In genomic region chr18:35345950-35346349, GRCh38 we compare ENCODE assay signal across 11 cellular contexts. TPM values are rescaled to one million over a fixed set of nuclear protein-coding genes. Genes with fewer than 3 reads are reported as not detected.
DNase-seq lines count a peak whose midpoint lies in the region; ATAC-seq and TF ChIP-seq lines count a peak whose summit lies in the region.
"Had no signal": no experiment of that assay in that cellular context is flagged by ENCODE, and none has a peak within 500 bp of the region (broad histone marks: within the 10 kb centered on the region; RNA-seq: fewer than 3 reads in every experiment).

No MANE protein-coding gene starts in this region.

- no peaks in the 10 kb centered on the region for H3K27me3 ChIP-seq in CD4-positive, alpha-beta T cell (ENCODE audit: control insufficient read depth, insufficient read depth, low read length)
- H3K27me3 ChIP-seq in liver (ENCODE audit: control insufficient read depth in 4 of 4, insufficient read depth in 4 of 4, low read length in 3 of 4) (no peaks in the 10 kb centered on the region), skeletal muscle tissue (ENCODE audit: control insufficient read depth in 3 of 3, insufficient read depth in 3 of 3, low read length in 3 of 3) (no peaks in the 10 kb centered on the region)
- H3K27me3 ChIP-seq: brain microvascular endothelial cell had no signal

- TF ChIP-seq RAD21 in liver (IDR thresholded peaks at IDR 0.05), result no peak

- no peak overlapping the region for H3K27ac ChIP-seq in CD4-positive, alpha-beta T cell (ENCODE audit: low read depth, low read length)
- peak overlapping the region; percentile 99 for H3K27ac ChIP-seq in liver (ENCODE audit: low read depth in 1 of 2, low read length in 2 of 2)
- H3K27ac ChIP-seq in skeletal muscle tissue (ENCODE audit: low read depth, low read length), result peak overlapping the region; percentile 100
- H3K27ac ChIP-seq: brain microvascular endothelial cell had no signal

- peak overlapping the region; percentile 97 for H3K27ac Mint-ChIP-seq in CD4-positive, alpha-beta T cell
- H3K27ac Mint-ChIP-seq in T-cell, result no peak overlapping the region

- H3K9me3 ChIP-seq in CD4-positive, alpha-beta T cell (ENCODE audit: control insufficient read depth, low read length), result no peaks in the 10 kb centered on the region
- H3K9me3 ChIP-seq in liver (ENCODE audit: control insufficient read depth in 4 of 4, low read length in 3 of 4) (no peaks in the 10 kb centered on the region), skeletal muscle tissue (ENCODE audit: control insufficient read depth in 3 of 3, low read length in 3 of 3) (no peaks in the 10 kb centered on the region)
- H3K9me3 ChIP-seq: HAP-1 had no signal

- H3K9me3 Mint-ChIP-seq in CD4-positive, alpha-beta T cell, result no peaks in the 10 kb centered on the region
- no peaks in the 10 kb centered on the region for H3K9me3 Mint-ChIP-seq in T-cell

- no peak for TF ChIP-seq CTCF in CD4-positive, alpha-beta T cell (IDR thresholded peaks at IDR 0.05)
- no peak for TF ChIP-seq CTCF in liver (IDR thresholded peaks at IDR 0.05; ENCODE audit: low read depth, low read length, missing input control)

- intact Hi-C loops in CD4-positive, alpha-beta T cell (cut with DNase I, micrococcal nuclease), result loop anchor here (2.0 to 10.0 kb wide), 7 partner anchors 105 to 1479 kb away; partner anchors contain the start of genes GALNT1 (in 1 of the 2), INO80C (in 1 of the 2), KIAA1328 (in 1 of the 2) and MAPRE2 (in 1 of the 2)

- peak overlapping the region; percentile 97 for H3K4me3 Mint-ChIP-seq in CD4-positive, alpha-beta T cell
- H3K4me3 Mint-ChIP-seq in T-cell, result peak overlapping the region in 2 of 3 donors; percentile 11 to 92

- peaks cover 36% of the 10 kb centered on the region for H3K4me1 Mint-ChIP-seq in CD4-positive, alpha-beta T cell (ENCODE audit: low read depth)
- H3K4me1 Mint-ChIP-seq in T-cell, result peaks cover 33 to 39% (median 38%) of the 10 kb centered on the region in 3 donors

- DNase-seq in CD4-positive, alpha-beta T cell, result no peak
- DNase-seq in T-cell (no peak), iPS-NIHi7 (ENCODE audit: extremely low spot score) (no peak), NCI-H2227 treated with DMSO at 0.1 percent for 48 hours (lab: John Stamatoyannopoulos, UW) (no peak)
- DNase-seq in stimulated activated CD4-positive, alpha-beta T cell treated with anti-CD3 and anti-CD28 coated beads, Interleukin-2, amount 100 ng/mL, for 48 hours, result no peak
- DNase-seq: activated CD8-positive, alpha-beta memory T cell treated with anti-CD3 and anti-CD28 coated beads, Interleukin-2, amount 50 U/mL, for 48 hours; brain microvascular endothelial cell had no signal

- H3K9ac ChIP-seq in liver (ENCODE audit: low read depth in 1 of 2, low read length in 2 of 2), result peak overlapping the region; percentile 10 to 61
- H3K9ac ChIP-seq in skeletal muscle tissue (ENCODE audit: low read depth in 1 of 3, low read length in 3 of 3), result no peak overlapping the region

- H3K36me3 Mint-ChIP-seq in CD4-positive, alpha-beta T cell (ENCODE audit: low read depth), result peaks cover 19% of the 10 kb centered on the region
- peaks cover 2% of the 10 kb centered on the region for H3K36me3 Mint-ChIP-seq in T-cell

- H3K36me3 ChIP-seq in liver (ENCODE audit: control insufficient read depth in 4 of 4, insufficient read depth in 3 of 4, low read depth in 1 of 4, low read length in 3 of 4), result peaks cover 0 to 2% (median 0%) of the 10 kb centered on the region in 4 donors
- H3K36me3 ChIP-seq in skeletal muscle tissue (ENCODE audit: control insufficient read depth in 3 of 3, insufficient read depth in 3 of 3, low read length in 3 of 3), result no peaks in the 10 kb centered on the region
- H3K36me3 ChIP-seq: HAP-1 had no signal

- no peak for ATAC-seq in CD4-positive, alpha-beta T cell (ENCODE audit: poor library complexity)
- ATAC-seq in T-cell (replicated peaks in 1 of 4) (no peak), HG03565 (IDR thresholded peaks at IDR 0.05; ENCODE audit: unreplicated experiment) (no peak)

- H3K4me1 ChIP-seq in liver (ENCODE audit: control insufficient read depth in 4 of 4, insufficient read depth in 4 of 4, low read length in 3 of 4) (peaks cover 6 to 32% (median 16%) of the 10 kb centered on the region in 4 donors), skeletal muscle tissue (ENCODE audit: control insufficient read depth in 3 of 3, insufficient read depth in 3 of 3, low read length in 3 of 3) (peaks cover 16 to 27% (median 17%) of the 10 kb centered on the region in 3 donors)

- H3K4me3 ChIP-seq in liver (ENCODE audit: low read depth in 1 of 3, low read length in 3 of 3), result no peak overlapping the region
- H3K4me3 ChIP-seq in skeletal muscle tissue (ENCODE audit: low read length in 3 of 3), result no peak overlapping the region
- H3K4me3 ChIP-seq: HAP-1 had no signal

- CTCF ChIA-PET in CD4-positive, alpha-beta T cell (lab: Charles Lee), result no interaction called here
- CTCF ChIA-PET in T-cell (lab: Charles Lee), result interaction anchor here in 1 of 2 donors (0.9 to 2.6 kb wide), 4 partner anchors 9 to 316 kb away, joined by 3 to 13 read pairs (median 6); no protein-coding TSS in a partner anchor

- POLR2A ChIA-PET in CD4-positive, alpha-beta T cell (lab: Charles Lee), result interaction anchor here (1.0 to 3.4 kb wide), 4 partner anchors 9 to 783 kb away, joined by 3 to 30 read pairs (median 11); partner anchors contain the start of genes SLC39A6 and ZNF397
- POLR2A ChIA-PET in T-cell (lab: Charles Lee), result no interaction called here

- WGBS in liver, result 66% methylated on average over 1 of the region's 1 CpG

- no peaks in the 10 kb centered on the region for H3K27me3 Mint-ChIP-seq in CD4-positive, alpha-beta T cell
- no peaks in the 10 kb centered on the region for H3K27me3 Mint-ChIP-seq in T-cell

TF ChIP-seq in liver, 16 proteins besides CTCF, POLR2A, EP300 and RAD21:
- no peak for TF ChIP-seq YY1 (IDR thresholded peaks at IDR 0.05)
- TF ChIP-seq FOXA1 (IDR thresholded peaks at IDR 0.05), result no peak
- no peak for TF ChIP-seq TAF1 (conservative IDR thresholded peaks at IDR 0.05)
- no peak for TF ChIP-seq ZBTB33 (IDR thresholded peaks at IDR 0.05)

RNA-seq across cellular contexts. Expression of gene ZNF24, which starts 1.7 kb away (rescaled TPM):
- total RNA-seq in CD4-positive, alpha-beta T cell, result 10 to 100 TPM; 65.9 to 68.3 TPM
- total RNA-seq in T-cell, result 10 to 100 TPM; 63.1 to 75.7 (median 72.2) TPM
- total RNA-seq in liver, result 10 to 100 TPM; 28.6 to 30.3 TPM
- polyA plus RNA-seq in liver, result 10 to 100 TPM in 1 of 2 donors, 1 to 10 TPM in 1; 9.1 to 29.2 TPM
- total RNA-seq in skeletal muscle tissue, result 27.1 TPM

RNA-seq across cellular contexts. Expression of gene ZNF396, which starts 31.2 kb away (rescaled TPM):
- total RNA-seq in CD4-positive, alpha-beta T cell, result under 1 TPM; 0.25 to 0.28 TPM
- total RNA-seq in T-cell, result 1 to 10 TPM in 2 of 5 donors, under 1 TPM in 2, not detected in 1; 0.73 to 2.4 (median 1.4) TPM
- 1 to 10 TPM; 1.1 to 1.2 TPM for total RNA-seq in liver
- under 1 TPM; 0.60 to 0.86 TPM for polyA plus RNA-seq in liver
- 1.6 TPM for total RNA-seq in skeletal muscle tissue

RNA-seq across cellular contexts. Expression of gene ZSCAN30, which starts 55.9 kb away (rescaled TPM):
- 10 to 100 TPM in 1 of 2 experiments, 1 to 10 TPM in 1; 9.6 to 11.6 TPM for total RNA-seq in CD4-positive, alpha-beta T cell
- total RNA-seq in T-cell, result 10 to 100 TPM; 14.4 to 19.6 (median 16.2) TPM
- total RNA-seq in liver, result 10 to 100 TPM in 1 of 2 donors, 1 to 10 TPM in 1; 6.2 to 10.4 TPM
- 1 to 10 TPM; 2.3 to 5.0 TPM for polyA plus RNA-seq in liver
- 8.9 TPM for total RNA-seq in skeletal muscle tissue

Comparison
In these comparisons a context has a peak if more than half of its experiments do, and no peak if none do; other contexts are left out.
1. H3K9ac ChIP-seq: peak in liver (2 of 2); none in skeletal muscle tissue (0 of 3).